8 cellular contexts compared by ENCODE assay signal in genomic region chr13:110617326-110618072, GRCh38. TPM values are rescaled to one million over a fixed set of nuclear protein-coding genes. Genes with fewer than 3 reads are reported as not detected.
A peak's percentile ranks its signal among the peaks of the same experiment; 100 is the strongest.
DNase-seq lines count a peak whose midpoint lies in the region; ATAC-seq and TF ChIP-seq lines count a peak whose summit lies in the region.

No MANE protein-coding gene starts in this region.

- no peak overlapping the region for H3K23ac ChIP-seq in neuronal stem cell (ENCODE audit: low read depth, low read length, poor library complexity)

- H2BK5ac ChIP-seq in neuronal stem cell (ENCODE audit: low read length): no peak overlapping the region

- H3K36me3 ChIP-seq in uterus (no peaks in the 10 kb centered on the region), neuronal stem cell (replicated peaks in 1 of 2; ENCODE audit: control insufficient read depth in 2 of 2, insufficient read depth in 2 of 2, low read length in 2 of 2) (peaks cover 2 to 6% of the 10 kb centered on the region in 2 donors)

- no peak overlapping the region for H2AK5ac ChIP-seq in neuronal stem cell (ENCODE audit: low read depth, low read length)

- H3K4ac ChIP-seq in neuronal stem cell (ENCODE audit: low read length): no peak overlapping the region

- DNase-seq in stimulated activated naive CD8-positive, alpha-beta T cell treated with anti-CD3 and anti-CD28 coated beads, Interleukin-15, Interleukin-2, amounts not matched to agents 100 U/mL and 50 U/mL, for 24 hours: no peak
- peak; percentile 79 to 86 for DNase-seq in cardiac fibroblast (ENCODE audit: low read depth in 2 of 2)
- DNase-seq in lung microvascular endothelial cell (ENCODE audit: low read depth in 2 of 2): peak; percentile 85 to 89
- DNase-seq in uterus: peak; percentile 43 to 45
- DNase-seq in neuronal stem cell (ENCODE audit: low spot score): no peak

- H3K4me1 ChIP-seq in uterus (peaks cover 11 to 12% of the 10 kb centered on the region in 2 donors), neuronal stem cell (ENCODE audit: control insufficient read depth in 2 of 2, insufficient read depth in 1 of 2, low read depth in 1 of 2, low read length in 2 of 2) (peaks cover 5 to 15% of the 10 kb centered on the region in 2 donors)

- no peaks in the 10 kb centered on the region for H3K27me3 ChIP-seq in uterus
- H3K27me3 ChIP-seq in neuronal stem cell (ENCODE audit: control insufficient read depth in 3 of 3, insufficient read depth in 3 of 3, low read depth in 1 of 3, low read length in 3 of 3): no peaks in the 10 kb centered on the region

- no peak overlapping the region for H2BK12ac ChIP-seq in neuronal stem cell (ENCODE audit: low read length)

- H3K4me3 ChIP-seq in cardiac fibroblast (replicated peaks in 1 of 2; ENCODE audit: low read depth in 2 of 2, low read length in 2 of 2): peak overlapping the region in 1 of 2 donors; percentile 14
- peak overlapping the region in 1 of 2 donors; percentile 91 for H3K4me3 ChIP-seq in uterus
- peak overlapping the region in 1 of 2 donors; percentile 82 for H3K4me3 ChIP-seq in neuronal stem cell (ENCODE audit: low read length in 2 of 2)

- TF ChIP-seq CTCF in cardiac fibroblast (IDR thresholded peaks at IDR 0.05; ENCODE audit: low read depth, low read length) (no peak), uterus (IDR thresholded peaks at IDR 0.05) (no peak)

- H2BK15ac ChIP-seq in neuronal stem cell (ENCODE audit: low read length): no peak overlapping the region

- WGBS in neuronal stem cell (ENCODE audit: extremely low coverage in 2 of 2, insufficient read length in 2 of 2, insufficient replicate concordance in 1 of 2), 2 donors: no CpG with 5 or more reads among the region's 8 CpGs

- H3K18ac ChIP-seq in neuronal stem cell (ENCODE audit: low read length): no peak overlapping the region

- intact Hi-C loops in uterus (cut with DNase I; ENCODE audit: low total_unique reads): no loop called here

- H3K9ac ChIP-seq in neuronal stem cell (ENCODE audit: low read depth, low read length, poor library complexity): no peak overlapping the region

- H3K14ac ChIP-seq in neuronal stem cell (ENCODE audit: low read length): no peak overlapping the region

- no peak for ATAC-seq in stimulated activated naive CD8-positive, alpha-beta T cell treated with anti-CD3 and anti-CD28 coated beads, Interleukin-15, Interleukin-2, amounts not matched to agents 100 U/mL and 50 U/mL, for 24 hours
- no peak for ATAC-seq in HG03442 (IDR thresholded peaks at IDR 0.05; ENCODE audit: unreplicated experiment)
- ATAC-seq in HG02981 (IDR thresholded peaks at IDR 0.05; ENCODE audit: unreplicated experiment): no peak

- H3K4me1 Mint-ChIP-seq in stimulated activated naive CD8-positive, alpha-beta T cell treated with anti-CD3 and anti-CD28 coated beads, Interleukin-15, Interleukin-2, amounts not matched to agents 100 ng/mL and 50 ng/mL, for 24 hours (ENCODE audit: low read depth): peaks cover 51% of the 10 kb centered on the region

- H3K36me3 Mint-ChIP-seq in stimulated activated naive CD8-positive, alpha-beta T cell treated with anti-CD3 and anti-CD28 coated beads, Interleukin-15, Interleukin-2, amounts not matched to agents 100 ng/mL and 50 ng/mL, for 24 hours (ENCODE audit: low read depth): peaks cover 18% of the 10 kb centered on the region

- no peaks in the 10 kb centered on the region for H3K27me3 Mint-ChIP-seq in stimulated activated naive CD8-positive, alpha-beta T cell treated with anti-CD3 and anti-CD28 coated beads, Interleukin-15, Interleukin-2, amounts not matched to agents 100 ng/mL and 50 ng/mL, for 24 hours

- H3K27ac ChIP-seq in uterus (peak overlapping the region in 1 of 2 donors; percentile 78), neuronal stem cell (replicated peaks; ENCODE audit: low read length) (no peak overlapping the region)

- H3K9me3 ChIP-seq in uterus: no peaks in the 10 kb centered on the region
- H3K9me3 ChIP-seq in neuronal stem cell (replicated peaks in 1 of 2; ENCODE audit: control insufficient read depth in 2 of 2, insufficient read depth in 1 of 2, low read depth in 1 of 2, low read length in 2 of 2): peaks cover 3 to 4% of the 10 kb centered on the region in 2 donors

- H2AFZ ChIP-seq in neuronal stem cell (ENCODE audit: low read length): no peak overlapping the region

- no peak overlapping the region for H3K27ac Mint-ChIP-seq in stimulated activated naive CD8-positive, alpha-beta T cell treated with anti-CD3 and anti-CD28 coated beads, Interleukin-15, Interleukin-2, amounts not matched to agents 100 ng/mL and 50 ng/mL, for 24 hours

- H3K79me1 ChIP-seq in neuronal stem cell (ENCODE audit: low read depth, low read length): peaks cover 5% of the 10 kb centered on the region

- no peak overlapping the region for H4K91ac ChIP-seq in neuronal stem cell (ENCODE audit: low read depth, low read length, poor library complexity)

- no peak for TF ChIP-seq POLR2A in uterus (IDR thresholded peaks at IDR 0.05)

- H3K4me2 ChIP-seq in neuronal stem cell (ENCODE audit: insufficient read depth, low read length, poor library complexity, severe bottlenecking): no peak overlapping the region

- H2BK120ac ChIP-seq in neuronal stem cell (ENCODE audit: low read depth, low read length): no peak overlapping the region

- H3K9me3 Mint-ChIP-seq in stimulated activated naive CD8-positive, alpha-beta T cell treated with anti-CD3 and anti-CD28 coated beads, Interleukin-15, Interleukin-2, amounts not matched to agents 100 ng/mL and 50 ng/mL, for 24 hours: peaks cover 4% of the 10 kb centered on the region

- no peak overlapping the region for H4K8ac ChIP-seq in neuronal stem cell (ENCODE audit: low read depth, low read length)

- peak overlapping the region; percentile 91 for H3K4me3 Mint-ChIP-seq in stimulated activated naive CD8-positive, alpha-beta T cell treated with anti-CD3 and anti-CD28 coated beads, Interleukin-15, Interleukin-2, amounts not matched to agents 100 ng/mL and 50 ng/mL, for 24 hours

RNA-seq across cellular contexts. Expression of gene NAXD, which starts 2.2 kb away (rescaled TPM):
- total RNA-seq in lung microvascular endothelial cell (13.9 and 20.8 TPM in 2 replicates), uterus (10 to 100 TPM; 26.0 to 37.9 (median 35.4) TPM)
- 18.7 TPM for polyA plus RNA-seq in neuronal stem cell (2013, experiment 1 of 2)
- 18.2 TPM for polyA plus RNA-seq in neuronal stem cell (2013, experiment 2 of 2)

RNA-seq across cellular contexts. Expression of gene RAB20, which starts 56.0 kb away (rescaled TPM):
- 1.3 and 1.6 TPM in 2 replicates for total RNA-seq in lung microvascular endothelial cell
- 10 to 100 TPM in 2 of 4 donors, 1 to 10 TPM in 1, under 1 TPM in 1; 0.77 to 12.4 (median 9.1) TPM for total RNA-seq in uterus
- polyA plus RNA-seq in neuronal stem cell (2013, experiment 1 of 2): 0.56 TPM
- 0.76 TPM for polyA plus RNA-seq in neuronal stem cell (2013, experiment 2 of 2)

Comparison
In these comparisons a context has a peak if more than half of its experiments do, and no peak if none do; other contexts are left out.
1. DNase-seq: peak in cardiac fibroblast (2 of 2), lung microvascular endothelial cell (2 of 2) and uterus (2 of 2); none in stimulated activated naive CD8-positive, alpha-beta T cell treated with anti-CD3 and anti-CD28 coated beads, Interleukin-15, Interleukin-2, amounts not matched to agents 100 U/mL and 50 U/mL, for 24 hours (single experiment) and neuronal stem cell (single experiment).